In genomic region chr5:7793861-7794260, GRCh38 we compare ENCODE assay signal across 20 cellular contexts. TPM values are rescaled to one million over a fixed set of nuclear protein-coding genes. Genes with fewer than 3 reads are reported as not detected.
DNase-seq lines count a peak whose midpoint lies in the region; ATAC-seq and TF ChIP-seq lines count a peak whose summit lies in the region.
"Had no signal": no experiment of that assay in that cellular context is flagged by ENCODE, and none has a peak within 500 bp of the region (broad histone marks: within the 10 kb centered on the region; RNA-seq: fewer than 3 reads in every experiment).

No MANE protein-coding gene starts in this region.

- no peaks in the 10 kb centered on the region for H4K20me1 ChIP-seq in neural cell (ENCODE audit: insufficient read depth)

- no peak for TF ChIP-seq CTCF in neural cell (IDR thresholded peaks at IDR 0.05; ENCODE audit: poor library complexity, severe bottlenecking)
- TF ChIP-seq CTCF in ovary (IDR thresholded peaks at IDR 0.05): no peak
- no peak for TF ChIP-seq CTCF in stomach (IDR thresholded peaks at IDR 0.05)

- H3K27me3 ChIP-seq in neural cell (ENCODE audit: insufficient read depth, low read depth, low read length): no peaks in the 10 kb centered on the region
- no peaks in the 10 kb centered on the region for H3K27me3 ChIP-seq in ovary
- no peaks in the 10 kb centered on the region for H3K27me3 ChIP-seq in stomach
- H3K27me3 ChIP-seq: ascending aorta had no signal

- H3K9me2 ChIP-seq in neural cell (ENCODE audit: insufficient read depth, low read length): no peaks in the 10 kb centered on the region

- H3K4me2 ChIP-seq in neural cell (ENCODE audit: low read length): no peak overlapping the region

- no peaks in the 10 kb centered on the region for H3K36me3 Mint-ChIP-seq in stimulated activated effector memory CD8-positive, alpha-beta T cell treated with anti-CD3 and anti-CD28 coated beads, Interleukin-12 subunit alpha, Interleukin-12 subunit beta, amount 100 ng/mL, for 72 hours

- DNase-seq in ovary (no peak), NCI-H526 treated with DMSO at 0.1 percent for 48 hours (lab: John Stamatoyannopoulos, UW) (no peak), stomach (no peak)
- no peak for DNase-seq in stimulated activated effector memory CD8-positive, alpha-beta T cell treated with anti-CD3 and anti-CD28 coated beads, Interleukin-12 subunit alpha, Interleukin-12 subunit beta, amount 100 ng/mL, for 72 hours (ENCODE audit: low spot score in 2 of 2)
- DNase-seq: activated B cell treated with CpG ODN at 0.5 μM for 24 hours; activated gamma-delta T cell; erythroblast; kidney; NCI-H1436 treated with DMSO at 0.1 percent for 48 hours; NCI-H446 treated with DMSO at 0.1 percent for 48 hours; stimulated activated naive CD8-positive, alpha-beta T cell treated with anti-CD3 and anti-CD28 coated beads, Interleukin-15, amount 100 ng/mL, for 72 hours had no signal

- H3K36me3 ChIP-seq in neural cell (ENCODE audit: insufficient read depth, low read length) (no peaks in the 10 kb centered on the region), ovary (no peaks in the 10 kb centered on the region), stomach (peaks cover 0 to 7% (median 0%) of the 10 kb centered on the region in 4 donors)
- H3K36me3 ChIP-seq: ascending aorta had no signal

- WGBS in ovary, 3 donors: 55 to 72% (median 63%) methylated on average over 7 of the region's 7 CpGs
- WGBS in stomach, 5 donors: 82 to 91% (median 88%) methylated on average over 7 of the region's 7 CpGs

- H3K27ac ChIP-seq in neural cell (ENCODE audit: low read length): no peak overlapping the region
- H3K27ac ChIP-seq in ovary: no peak overlapping the region
- no peak overlapping the region for H3K27ac ChIP-seq in stomach
- H3K27ac ChIP-seq: ascending aorta, coronary artery had no signal

- no peaks in the 10 kb centered on the region for H3K4me1 Mint-ChIP-seq in stimulated activated effector memory CD8-positive, alpha-beta T cell treated with anti-CD3 and anti-CD28 coated beads, Interleukin-12 subunit alpha, Interleukin-12 subunit beta, amount 100 ng/mL, for 72 hours
- H3K4me1 Mint-ChIP-seq: activated B cell treated with CpG ODN at 0.5 μM for 24 hours; stimulated activated naive CD8-positive, alpha-beta T cell treated with anti-CD3 and anti-CD28 coated beads, Interleukin-15, amount 100 ng/mL, for 72 hours had no signal

- H3K9me3 ChIP-seq in neural cell (ENCODE audit: low read length) (no peaks in the 10 kb centered on the region), ovary (no peaks in the 10 kb centered on the region), stomach (no peaks in the 10 kb centered on the region)
- H3K9me3 ChIP-seq: ascending aorta had no signal

- H3K27ac Mint-ChIP-seq in stimulated activated effector memory CD8-positive, alpha-beta T cell treated with anti-CD3 and anti-CD28 coated beads, Interleukin-12 subunit alpha, Interleukin-12 subunit beta, amount 100 ng/mL, for 72 hours: no peak overlapping the region
- H3K27ac Mint-ChIP-seq: activated B cell treated with CpG ODN at 0.5 μM for 24 hours; stimulated activated naive CD8-positive, alpha-beta T cell treated with anti-CD3 and anti-CD28 coated beads, Interleukin-15, amount 100 ng/mL, for 72 hours had no signal

- ATAC-seq in GM18868 (IDR thresholded peaks at IDR 0.05; ENCODE audit: unreplicated experiment) (peak; percentile 22), GM21737 (IDR thresholded peaks at IDR 0.05; ENCODE audit: unreplicated experiment) (peak; percentile 10), HG03175 (IDR thresholded peaks at IDR 0.05; ENCODE audit: unreplicated experiment) (peak; percentile 2)
- ATAC-seq in stimulated activated effector memory CD8-positive, alpha-beta T cell treated with anti-CD3 and anti-CD28 coated beads, Interleukin-12 subunit alpha, Interleukin-12 subunit beta, amount 100 ng/mL, for 72 hours: no peak
- ATAC-seq: K562; Panc1; stimulated activated naive CD8-positive, alpha-beta T cell treated with anti-CD3 and anti-CD28 coated beads, Interleukin-15, amount 100 ng/mL, for 72 hours had no signal

- no peak for TF ChIP-seq POLR2A in ovary (IDR thresholded peaks at IDR 0.05)
- TF ChIP-seq POLR2A in stomach (IDR thresholded peaks at IDR 0.05): no peak

- H3K4me3 Mint-ChIP-seq in stimulated activated effector memory CD8-positive, alpha-beta T cell treated with anti-CD3 and anti-CD28 coated beads, Interleukin-12 subunit alpha, Interleukin-12 subunit beta, amount 100 ng/mL, for 72 hours: no peak overlapping the region
- H3K4me3 Mint-ChIP-seq: activated B cell treated with CpG ODN at 0.5 μM for 24 hours; stimulated activated naive CD8-positive, alpha-beta T cell treated with anti-CD3 and anti-CD28 coated beads, Interleukin-15, amount 100 ng/mL, for 72 hours had no signal

- no peak overlapping the region for H2AFZ ChIP-seq in neural cell (ENCODE audit: low read depth, low read length)

- H3K9me3 Mint-ChIP-seq in stimulated activated effector memory CD8-positive, alpha-beta T cell treated with anti-CD3 and anti-CD28 coated beads, Interleukin-12 subunit alpha, Interleukin-12 subunit beta, amount 100 ng/mL, for 72 hours: no peaks in the 10 kb centered on the region
- H3K9me3 Mint-ChIP-seq: activated B cell treated with CpG ODN at 0.5 μM for 24 hours; stimulated activated naive CD8-positive, alpha-beta T cell treated with anti-CD3 and anti-CD28 coated beads, Interleukin-15, amount 100 ng/mL, for 72 hours had no signal

- no peak for TF ChIP-seq EP300 in neural cell (conservative IDR thresholded peaks at IDR 0.05; ENCODE audit: poor library complexity, severe bottlenecking)
- no peak for TF ChIP-seq EP300 in ovary (IDR thresholded peaks at IDR 0.05)
- TF ChIP-seq EP300 in stomach (IDR thresholded peaks at IDR 0.05): no peak

- intact Hi-C loops in ovary (cut with DNase I): no loop called here
- intact Hi-C loops in stomach (cut with DNase I; ENCODE audit: low total_unique reads): no loop called here

- no peak overlapping the region for H3K9ac ChIP-seq in neural cell (ENCODE audit: low read length)

- no peaks in the 10 kb centered on the region for H3K79me2 ChIP-seq in neural cell (replicated peaks; ENCODE audit: insufficient read depth, low read length)

- H3K4me1 ChIP-seq in ovary (ENCODE audit: insufficient read depth) (no peaks in the 10 kb centered on the region), stomach (no peaks in the 10 kb centered on the region)
- H3K4me1 ChIP-seq: ascending aorta had no signal

- H3F3A ChIP-seq in neural cell (ENCODE audit: insufficient read depth, low read length, poor library complexity, severe bottlenecking): no peaks in the 10 kb centered on the region

- no peak overlapping the region for H3K4me3 ChIP-seq in neural cell (ENCODE audit: low read length)
- H3K4me3 ChIP-seq in ovary: no peak overlapping the region
- no peak overlapping the region for H3K4me3 ChIP-seq in stomach
- H3K4me3 ChIP-seq: ascending aorta, coronary artery, K562 had no signal

- TF ChIP-seq RAD21 in neural cell (conservative IDR thresholded peaks at IDR 0.05): no peak

TF ChIP-seq in neural cell, 6 proteins besides CTCF, POLR2A, EP300 and RAD21:
- TF ChIP-seq MXI1 (conservative IDR thresholded peaks at IDR 0.05; ENCODE audit: poor library complexity, severe bottlenecking) (no peak), SMC3 (conservative IDR thresholded peaks at IDR 0.05; ENCODE audit: poor library complexity) (no peak), REST (IDR thresholded peaks at IDR 0.05; ENCODE audit: borderline replicate concordance) (no peak), TAF1 (IDR thresholded peaks at IDR 0.05; ENCODE audit: low read depth) (no peak), POLR2AphosphoS5 (IDR thresholded peaks at IDR 0.05) (peak; percentile 64)

RNA-seq across cellular contexts. Expression of gene CFAP90, which starts 57.1 kb away (rescaled TPM):
- polyA plus RNA-seq in neural cell (0.45 and 2.1 TPM in 2 replicates), ovary (1 to 10 TPM in 1 of 2 donors, under 1 TPM in 1; 0.67 to 1.0 TPM), stomach (1 to 10 TPM in 2 of 3 donors, under 1 TPM in 1; 0.81 to 1.3 (median 1.2) TPM)
- 0.73 and 0.93 TPM in 2 replicates for polyA minus RNA-seq in neural cell
- total RNA-seq in ovary (10 to 100 TPM in 1 of 7 donors, 1 to 10 TPM in 3, under 1 TPM in 3; 0.66 to 41.2 (median 1.2) TPM), stomach (under 1 TPM in 1 of 5 donors, not detected in 4; 0.55 TPM)
- total RNA-seq: activated B cell treated with CpG ODN at 0.5 μM for 24 hours, ascending aorta, K562, osteocyte had no signal
- polyA plus RNA-seq: K562 had no signal
